8 cellular contexts compared by ENCODE assay signal in genomic region chr17:32349854-32350661, GRCh38. TPM values are rescaled to one million over a fixed set of nuclear protein-coding genes. Genes with fewer than 3 reads are reported as not detected.
DNase-seq lines count a peak whose midpoint lies in the region; ATAC-seq and TF ChIP-seq lines count a peak whose summit lies in the region.

TSS of gene ZNF207 (plus strand) at chr17:32350157. CDS start at chr17:32350286, 129 bp downstream.

- H4K20me1 ChIP-seq in H9 (ENCODE audit: control insufficient read depth, insufficient read depth, insufficient read length) (no peaks in the 10 kb centered on the region), MM.1S (ENCODE audit: insufficient read depth, low read length) (peaks cover 33% of the 10 kb centered on the region)

- peak within 1 kb of the TSS; percentile 71; the same call in 1 of the 2 replicates for H3K4ac ChIP-seq in H9 (ENCODE audit: low read depth, low read length)

- no peak for TF ChIP-seq CTCF in H9 (conservative IDR thresholded peaks at IDR 0.05)
- TF ChIP-seq CTCF in MM.1S (IDR thresholded peaks at IDR 0.05; ENCODE audit: low read length) = no peak
- TF ChIP-seq CTCF in nephron progenitor cell (IDR thresholded peaks at IDR 0.05) = no peak

- DNase-seq in ELF-1 (ENCODE audit: low read depth, low spot score) (peak; percentile 97), H9 (peak; percentile 97), MM.1S (peak; percentile 97), SIG-M5 (lab: John Stamatoyannopoulos, UW) (peak; percentile 74), activated gamma-delta T cell (lab: John Stamatoyannopoulos, UW) (peak; percentile 70), fibroblast of the conjunctiva (ENCODE audit: low read depth) (peak; percentile 94), nephron progenitor cell (peak; percentile 95)
- DNase-seq in stimulated activated naive CD8-positive, alpha-beta T cell treated with anti-CD3 and anti-CD28 coated beads, Interleukin-15, amount 100 ng/mL, for 72 hours = peak; percentile 94 to 97

- no peak within 1 kb of the TSS for H2BK15ac ChIP-seq in H9 (ENCODE audit: low read depth, low read length)

- H3K27me3 Mint-ChIP-seq in H9 (ENCODE audit: low read depth) (no peaks in the 10 kb centered on the region; the same call in 1 of the 2 replicates), nephron progenitor cell (ENCODE audit: low read depth, poor library complexity) (peaks cover 3% of the 10 kb centered on the region)
- H3K27me3 Mint-ChIP-seq in stimulated activated naive CD8-positive, alpha-beta T cell treated with anti-CD3 and anti-CD28 coated beads, Interleukin-15, amount 100 ng/mL, for 72 hours = no peaks in the 10 kb centered on the region

- H3K79me1 ChIP-seq in H9 (ENCODE audit: insufficient read depth, low read depth, low read length, poor library complexity, severe bottlenecking) = no peaks in the 10 kb centered on the region

- peak within 1 kb of the TSS; percentile 84 for H3K4me3 ChIP-seq in MM.1S (ENCODE audit: low read length)

- H3K79me2 ChIP-seq in H9 (ENCODE audit: insufficient read depth, low read length) = peaks cover 42% of the 10 kb centered on the region
- peaks cover 57% of the 10 kb centered on the region for H3K79me2 ChIP-seq in MM.1S (ENCODE audit: low read length)

- H4K8ac ChIP-seq in H9 (replicated peaks; ENCODE audit: insufficient read length, low read depth, low read length) = peak within 1 kb of the TSS; percentile 86

- H3K27me3 ChIP-seq in H9 (ENCODE audit: insufficient read depth, low read length) (no peaks in the 10 kb centered on the region), MM.1S (replicated peaks; ENCODE audit: insufficient read depth, low read length) (no peaks in the 10 kb centered on the region)

- peak within 1 kb of the TSS; percentile 100 for H3K9ac ChIP-seq in H9 (ENCODE audit: extremely low read depth, insufficient read length, low read length)
- H3K9ac ChIP-seq in MM.1S (ENCODE audit: low read length) = peak within 1 kb of the TSS; percentile 95

- H4K5ac ChIP-seq in H9 (ENCODE audit: insufficient read length, low read depth, low read length) = peak within 1 kb of the TSS; percentile 93

- H2AFZ ChIP-seq in H9 (ENCODE audit: low read length) (peak within 1 kb of the TSS; percentile 42), MM.1S (ENCODE audit: low read length) (peak within 1 kb of the TSS; percentile 94)

- peak within 1 kb of the TSS; percentile 78 for H3T11ph ChIP-seq in H9 (ENCODE audit: low read length)

- H3K9me3 ChIP-seq in H9 (ENCODE audit: control insufficient read depth, low read depth, low read length) (no peaks in the 10 kb centered on the region), MM.1S (replicated peaks; ENCODE audit: insufficient read depth, low read length) (no peaks in the 10 kb centered on the region)

- H3K36me3 Mint-ChIP-seq in H9 (ENCODE audit: insufficient read depth in 1 of 3, low read depth in 3 of 3) (peaks cover 35 to 48% (median 47%) of the 10 kb centered on the region in 3 experiments), nephron progenitor cell (ENCODE audit: low read depth) (peaks cover 40% of the 10 kb centered on the region)

- peaks cover 15% of the 10 kb centered on the region; the same call in 1 of the 2 replicates for H3F3A ChIP-seq in MM.1S (ENCODE audit: insufficient read depth, low read length)

- peaks cover 5% of the 10 kb centered on the region for H3K23me2 ChIP-seq in H9 (ENCODE audit: insufficient read length, low read depth, low read length, poor library complexity, severe bottlenecking)

- H3K4me1 Mint-ChIP-seq in H9 (peaks cover 15 to 32% of the 10 kb centered on the region in 2 experiments), nephron progenitor cell (peaks cover 45% of the 10 kb centered on the region)
- peaks cover 20% of the 10 kb centered on the region for H3K4me1 Mint-ChIP-seq in stimulated activated naive CD8-positive, alpha-beta T cell treated with anti-CD3 and anti-CD28 coated beads, Interleukin-15, amount 100 ng/mL, for 72 hours

- ATAC-seq in stimulated activated naive CD8-positive, alpha-beta T cell treated with anti-CD3 and anti-CD28 coated beads, Interleukin-15, amount 100 ng/mL, for 72 hours = peak; percentile 96

- peak within 1 kb of the TSS; percentile 95 for H2BK5ac ChIP-seq in H9 (ENCODE audit: insufficient read length, low read length)

- H2AK5ac ChIP-seq in H9 (ENCODE audit: insufficient read length, low read length) = no peak within 1 kb of the TSS

- WGBS in H9 (ENCODE audit: extremely low coverage, insufficient read length, low lambda C conversion rate) = no CpG with 5 or more reads among the region's 47 CpGs

- peak within 1 kb of the TSS; percentile 38 for H2BK12ac ChIP-seq in H9 (ENCODE audit: insufficient read length, low read depth, low read length)

- H3K18ac ChIP-seq in H9 (ENCODE audit: insufficient read length, low read depth, low read length) = peak within 1 kb of the TSS; percentile 98

- no peak within 1 kb of the TSS for H2BK20ac ChIP-seq in H9 (ENCODE audit: low read depth, low read length, poor library complexity, severe bottlenecking)

- H3K56ac ChIP-seq in H9 (ENCODE audit: insufficient read length, low read depth, low read length) = peak within 1 kb of the TSS; percentile 97

- H3K4me1 ChIP-seq in H9 (ENCODE audit: insufficient read depth, low read length) (no peaks in the 10 kb centered on the region; the same call in 1 of the 2 replicates), MM.1S (ENCODE audit: low read length) (peaks cover 7% of the 10 kb centered on the region)

- peak within 1 kb of the TSS; percentile 86 for H2BK120ac ChIP-seq in H9 (ENCODE audit: low read depth, low read length, poor library complexity, severe bottlenecking)

- no peak within 1 kb of the TSS for H3K23ac ChIP-seq in H9 (ENCODE audit: insufficient read length, low read depth, low read length)

- peak within 1 kb of the TSS; percentile 39 for H4K91ac ChIP-seq in H9 (ENCODE audit: insufficient read length, low read depth, low read length)

- H3K9me2 ChIP-seq in MM.1S (replicated peaks; ENCODE audit: insufficient read depth, low read length) = no peaks in the 10 kb centered on the region

- H3K9me3 Mint-ChIP-seq in H9 = peaks cover 2 to 6% of the 10 kb centered on the region in 2 experiments; a peak in 3 of 5 replicates
- no peaks in the 10 kb centered on the region for H3K9me3 Mint-ChIP-seq in nephron progenitor cell
- no peaks in the 10 kb centered on the region for H3K9me3 Mint-ChIP-seq in stimulated activated naive CD8-positive, alpha-beta T cell treated with anti-CD3 and anti-CD28 coated beads, Interleukin-15, amount 100 ng/mL, for 72 hours

- peak within 1 kb of the TSS; percentile 98 for H3K14ac ChIP-seq in H9 (ENCODE audit: insufficient read depth, low read length)

- H3K27ac Mint-ChIP-seq in H9 (peak within 1 kb of the TSS; percentile 100), nephron progenitor cell (peak within 1 kb of the TSS; percentile 100)
- H3K27ac Mint-ChIP-seq in stimulated activated naive CD8-positive, alpha-beta T cell treated with anti-CD3 and anti-CD28 coated beads, Interleukin-15, amount 100 ng/mL, for 72 hours = peak within 1 kb of the TSS; percentile 98 to 99

- H3K36me3 ChIP-seq in MM.1S (replicated peaks; ENCODE audit: insufficient read depth, low read length) = peaks cover 23% of the 10 kb centered on the region

- peak within 1 kb of the TSS; percentile 73 for H3K4me2 ChIP-seq in H9 (ENCODE audit: insufficient read depth, insufficient read length, low read length)
- peak within 1 kb of the TSS; percentile 97 for H3K4me2 ChIP-seq in MM.1S (ENCODE audit: low read depth, low read length)

- H3K27ac ChIP-seq in H9 (ENCODE audit: insufficient read length, low read depth, low read length) = peak within 1 kb of the TSS; percentile 93
- H3K27ac ChIP-seq in MM.1S (ENCODE audit: low read length) = peak within 1 kb of the TSS; percentile 89

- H3K4me3 Mint-ChIP-seq in H9 (peak within 1 kb of the TSS; percentile 99), nephron progenitor cell (peak within 1 kb of the TSS; percentile 98)
- peak within 1 kb of the TSS; percentile 86 to 88 for H3K4me3 Mint-ChIP-seq in stimulated activated naive CD8-positive, alpha-beta T cell treated with anti-CD3 and anti-CD28 coated beads, Interleukin-15, amount 100 ng/mL, for 72 hours

RNA-seq across cellular contexts. Expression of gene ZNF207, which starts in this region (rescaled TPM):
- 283 and 296 TPM in 2 replicates for total RNA-seq in H9 (2021)

Comparison
In these comparisons a context has a peak if more than half of its experiments do, and no peak if none do; other contexts are left out.
1. Peak in every context shown above with its lines: DNase-seq, ATAC-seq, H3K4me3 ChIP-seq and H3K27ac ChIP-seq.